ENCODE assay signal across 20 cellular contexts in the genomic region with DNA sequence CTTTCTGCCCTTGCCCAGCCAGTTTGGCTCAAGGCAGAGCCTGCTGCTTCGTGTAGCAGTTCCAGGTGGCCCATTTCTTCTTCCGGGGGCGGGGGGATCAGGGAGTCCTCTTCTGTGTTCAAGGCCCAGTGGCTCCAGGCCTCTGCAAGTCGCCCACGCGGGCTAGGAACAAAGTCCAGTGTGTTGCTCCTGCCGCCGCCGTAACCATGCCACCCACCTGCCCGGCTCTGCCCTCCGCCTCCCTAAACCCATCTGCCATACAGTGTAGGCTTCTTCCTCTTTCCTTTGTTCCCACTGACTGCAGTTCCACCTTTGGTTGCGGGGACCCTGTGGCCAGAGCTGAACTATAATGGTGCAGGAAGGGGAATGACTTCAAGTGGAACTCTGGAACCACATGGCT. TPM values are rescaled to one million over a fixed set of nuclear protein-coding genes. Genes with fewer than 3 reads are reported as not detected.
DNase-seq lines count a peak whose midpoint lies in the region; ATAC-seq and TF ChIP-seq lines count a peak whose summit lies in the region.
"Had no signal": no experiment of that assay in that cellular context is flagged by ENCODE, and none has a peak within 500 bp of the region (broad histone marks: within the 10 kb centered on the region; RNA-seq: fewer than 3 reads in every experiment).

No MANE protein-coding gene starts in this region.

- H3K79me2 ChIP-seq in mammary epithelial cell (ENCODE audit: insufficient read depth, low read length) = peaks cover 75% of the 10 kb centered on the region

- dilution Hi-C loops in mammary epithelial cell (cut with HindIII; ENCODE audit: low sequenced_read_pairs) = no loop called here

- POLR2A ChIA-PET in WTC11 (lab: Charles Lee) = no interaction called here

- H3K9ac ChIP-seq in mammary epithelial cell (ENCODE audit: insufficient read depth, low read length) = no peak overlapping the region

- CTCF ChIA-PET in mammary epithelial cell (lab: Charles Lee; ENCODE audit: low non-redundant PET) = no interaction called here
- CTCF ChIA-PET in WTC11 (lab: Charles Lee) = interaction anchor here (1.2 to 1.7 kb wide), 3 partner anchors 31 to 51 kb away, joined by 3 to 6 read pairs (median 3); a partner anchor contains a TSS

- in situ Hi-C loops in mammary epithelial cell (cut with MboI; ENCODE audit: low sequenced_read_pairs in 2 of 2) = loop anchor here in 1 of 2 donors (5.0 kb wide), 1 partner anchor 50 kb away; a partner anchor contains a TSS

- no peak overlapping the region for H3K4me2 ChIP-seq in mammary epithelial cell (ENCODE audit: insufficient read depth, low read depth, low read length)

- H3K27me3 Mint-ChIP-seq in WTC11 (ENCODE audit: low read depth) = no peaks in the 10 kb centered on the region
- H3K27me3 Mint-ChIP-seq: activated CD4-positive, alpha-beta T cell treated with anti-CD3 and anti-CD28 coated beads, Interleukin-2, amount 10 ng/mL, durations not matched to agents 24 days and 14 days; activated CD8-positive, alpha-beta memory T cell treated with anti-CD3 and anti-CD28 coated beads, Interleukin-2, amount 10 ng/mL, durations not matched to agents 7 days and 5 days; activated naive CD8-positive, alpha-beta T cell treated with anti-CD3 and anti-CD28 coated beads, Interleukin-2, amount 10 ng/mL, durations not matched to agents 7 days and 5 days had no signal

- no peak for TF ChIP-seq CTCF in breast epithelium (IDR thresholded peaks at IDR 0.05)
- TF ChIP-seq CTCF in mammary epithelial cell (conservative IDR thresholded peaks at IDR 0.05 in 1 of 2, IDR thresholded peaks at IDR 0.05 in 1 of 2; ENCODE audit: extremely low read depth in 1 of 2, insufficient read depth in 1 of 2, low read depth in 1 of 2, low read length in 2 of 2) = no peak
- no peak for TF ChIP-seq CTCF in WTC11 (IDR thresholded peaks at IDR 0.05)
- TF ChIP-seq CTCF in mucosa of descending colon (IDR thresholded peaks at IDR 0.05) = no peak
- no peak for TF ChIP-seq CTCF in vagina (IDR thresholded peaks at IDR 0.05)

- H3K9me3 Mint-ChIP-seq in WTC11 = no peaks in the 10 kb centered on the region
- H3K9me3 Mint-ChIP-seq: activated CD4-positive, alpha-beta T cell treated with anti-CD3 and anti-CD28 coated beads, Interleukin-2, amount 10 ng/mL, durations not matched to agents 24 days and 14 days; activated naive CD8-positive, alpha-beta T cell treated with anti-CD3 and anti-CD28 coated beads, Interleukin-2, amount 10 ng/mL, durations not matched to agents 7 days and 5 days had no signal

- H3K36me3 ChIP-seq in breast epithelium (no peaks in the 10 kb centered on the region), mammary epithelial cell (ENCODE audit: insufficient read depth, low read length) (peaks cover 4% of the 10 kb centered on the region), mucosa of descending colon (ENCODE audit: low read depth) (no peaks in the 10 kb centered on the region), vagina (peaks cover 0 to 6% of the 10 kb centered on the region in 2 donors)

- TF ChIP-seq POLR2A in breast epithelium (IDR thresholded peaks at IDR 0.05) = no peak
- no peak for TF ChIP-seq POLR2A in vagina (IDR thresholded peaks at IDR 0.05)

- H3K4me1 Mint-ChIP-seq in WTC11 = peaks cover 39% of the 10 kb centered on the region
- H3K4me1 Mint-ChIP-seq: activated CD4-positive, alpha-beta T cell treated with anti-CD3 and anti-CD28 coated beads, Interleukin-2, amount 10 ng/mL, durations not matched to agents 24 days and 14 days; activated CD8-positive, alpha-beta memory T cell treated with anti-CD3 and anti-CD28 coated beads, Interleukin-2, amount 10 ng/mL, durations not matched to agents 7 days and 5 days; activated naive CD8-positive, alpha-beta T cell treated with anti-CD3 and anti-CD28 coated beads, Interleukin-2, amount 10 ng/mL, durations not matched to agents 7 days and 5 days had no signal

- no TSS peak for BruUV-seq in mammary epithelial cell (replicated peaks; lab: Mats Ljungman, UMichigan)

- H3K4me3 ChIP-seq in breast epithelium (no peak overlapping the region), mammary epithelial cell (replicated peaks in 1 of 3; ENCODE audit: insufficient read depth in 1 of 3, low read depth in 2 of 3, low read length in 3 of 3) (no peak overlapping the region), mucosa of descending colon (no peak overlapping the region), vagina (no peak overlapping the region)
- H3K4me3 ChIP-seq: body of pancreas, K562 had no signal

- peaks cover 12% of the 10 kb centered on the region for H3K36me3 Mint-ChIP-seq in WTC11
- H3K36me3 Mint-ChIP-seq: activated CD8-positive, alpha-beta memory T cell treated with anti-CD3 and anti-CD28 coated beads, Interleukin-2, amount 10 ng/mL, durations not matched to agents 7 days and 5 days; activated naive CD8-positive, alpha-beta T cell treated with anti-CD3 and anti-CD28 coated beads, Interleukin-2, amount 10 ng/mL, durations not matched to agents 7 days and 5 days had no signal

- no peak overlapping the region for H3K4me3 Mint-ChIP-seq in WTC11
- H3K4me3 Mint-ChIP-seq: activated CD4-positive, alpha-beta T cell treated with anti-CD3 and anti-CD28 coated beads, Interleukin-2, amount 10 ng/mL, durations not matched to agents 24 days and 14 days; activated CD8-positive, alpha-beta memory T cell treated with anti-CD3 and anti-CD28 coated beads, Interleukin-2, amount 10 ng/mL, durations not matched to agents 7 days and 5 days; activated naive CD8-positive, alpha-beta T cell treated with anti-CD3 and anti-CD28 coated beads, Interleukin-2, amount 10 ng/mL, durations not matched to agents 7 days and 5 days had no signal

- H3K27ac Mint-ChIP-seq in WTC11 = peak overlapping the region; percentile 68; the same call in 1 of the 2 replicates
- H3K27ac Mint-ChIP-seq: activated CD4-positive, alpha-beta T cell treated with anti-CD3 and anti-CD28 coated beads, Interleukin-2, amount 10 ng/mL, durations not matched to agents 24 days and 14 days; activated CD8-positive, alpha-beta memory T cell treated with anti-CD3 and anti-CD28 coated beads, Interleukin-2, amount 10 ng/mL, durations not matched to agents 7 days and 5 days; activated naive CD8-positive, alpha-beta T cell treated with anti-CD3 and anti-CD28 coated beads, Interleukin-2, amount 10 ng/mL, durations not matched to agents 7 days and 5 days had no signal

- WGBS in mammary epithelial cell (ENCODE audit: low coverage, missing lambda C conversion rate) = 58% methylated on average over 7 of the region's 12 CpGs

- ATAC-seq in WTC11 = no peak
- ATAC-seq in mucosa of descending colon = peak; percentile 61
- no peak for ATAC-seq in HG03378 (IDR thresholded peaks at IDR 0.05; ENCODE audit: unreplicated experiment)
- ATAC-seq in GM18907 (IDR thresholded peaks at IDR 0.05; ENCODE audit: unreplicated experiment) = no peak
- ATAC-seq: activated CD8-positive, alpha-beta memory T cell treated with anti-CD3 and anti-CD28 coated beads, Interleukin-2, amount 10 ng/mL, durations not matched to agents 7 days and 5 days; body of pancreas; K562; left ventricle myocardium superior had no signal

- H3K27me3 ChIP-seq in breast epithelium (no peaks in the 10 kb centered on the region), mammary epithelial cell (ENCODE audit: insufficient read depth, low read length) (no peaks in the 10 kb centered on the region), vagina (no peaks in the 10 kb centered on the region)
- H3K27me3 ChIP-seq: body of pancreas had no signal

- intact Hi-C loops in breast epithelium (cut with DNase I; ENCODE audit: low total_unique reads) (no loop called here), mammary epithelial cell (cut with micrococcal nuclease) (no loop called here), mucosa of descending colon (cut with DNase I, micrococcal nuclease) (no loop called here), vagina (cut with DNase I) (loop anchor here (10.0 kb wide), 1 partner anchor 52 kb away; a partner anchor contains a TSS)

- H2AFZ ChIP-seq in mammary epithelial cell (ENCODE audit: low read depth, low read length) = no peak overlapping the region

- H3K9me3 ChIP-seq in breast epithelium (no peaks in the 10 kb centered on the region), mammary epithelial cell (replicated peaks; ENCODE audit: insufficient read depth, low read length) (no peaks in the 10 kb centered on the region), mucosa of descending colon (no peaks in the 10 kb centered on the region), vagina (no peaks in the 10 kb centered on the region)
- H3K9me3 ChIP-seq: body of pancreas had no signal

- H3K4me1 ChIP-seq in breast epithelium = peaks cover 11 to 19% of the 10 kb centered on the region in 2 donors
- H3K4me1 ChIP-seq in mammary epithelial cell (ENCODE audit: insufficient read depth, low read length) = peaks cover 50% of the 10 kb centered on the region
- H3K4me1 ChIP-seq in mucosa of descending colon (ENCODE audit: low read depth) = no peaks in the 10 kb centered on the region
- peaks cover 59% of the 10 kb centered on the region for H3K4me1 ChIP-seq in vagina
- H3K4me1 ChIP-seq: body of pancreas had no signal

- H3K27ac ChIP-seq in breast epithelium = peak overlapping the region; percentile 18 to 88
- H3K27ac ChIP-seq in mammary epithelial cell (ENCODE audit: insufficient read depth, low read depth, low read length) = no peak overlapping the region
- peak overlapping the region; percentile 85 for H3K27ac ChIP-seq in vagina
- H3K27ac ChIP-seq: body of pancreas, C4-2B had no signal

- DNase-seq in breast epithelium (ENCODE audit: low spot score in 2 of 2) (peak in 1 of 2 donors; percentile 73), mammary epithelial cell (no peak), WTC11 (ENCODE audit: low spot score) (no peak), mucosa of descending colon (peak in 1 of 3 donors; percentile 56), vagina (ENCODE audit: extremely low spot score in 2 of 2) (no peak), NCI-H2029 (lab: John Stamatoyannopoulos, UW) (no peak)
- DNase-seq: activated CD4-positive, alpha-beta T cell treated with anti-CD3 and anti-CD28 coated beads, Interleukin-2, amount 10 ng/mL, durations not matched to agents 24 days and 14 days; activated CD8-positive, alpha-beta memory T cell treated with anti-CD3 and anti-CD28 coated beads, Interleukin-2, amount 10 ng/mL, durations not matched to agents 7 days and 5 days; activated naive CD8-positive, alpha-beta T cell treated with anti-CD3 and anti-CD28 coated beads, Interleukin-2, amount 10 ng/mL, durations not matched to agents 7 days and 5 days; cortex of kidney; DMS153; left ventricle myocardium superior; NCI-H2081 treated with DMSO at 0.1 percent for 48 hours; NCI-H510A; nucleus accumbens had no signal

- H4K20me1 ChIP-seq in mammary epithelial cell (ENCODE audit: insufficient read depth, low read length) = no peaks in the 10 kb centered on the region

RNA-seq across cellular contexts. Expression of a gene that starts 43.9 kb away (rescaled TPM):
- total RNA-seq in breast epithelium (10 to 100 TPM; 18.1 to 32.1 (median 28.5) TPM), mammary epithelial cell (10 to 100 TPM; 35.7 to 41.2 TPM), WTC11 (2021) (43.9 to 46.2 TPM (median 45.3 TPM) in 3 replicates), mucosa of descending colon (10 to 100 TPM; 19.5 to 87.1 (median 26.3) TPM), vagina (28.2 TPM)
- 33.0 TPM for polyA plus RNA-seq in mammary epithelial cell
- polyA minus RNA-seq in mammary epithelial cell = 41.3 TPM

RNA-seq across cellular contexts. Expression of a gene that starts 51.1 kb away (rescaled TPM):
- 10 to 100 TPM in 2 of 3 donors, 1 to 10 TPM in 1; 7.0 to 57.1 (median 52.1) TPM for total RNA-seq in breast epithelium
- 100 to 1,000 TPM; 141 to 277 TPM for total RNA-seq in mammary epithelial cell
- 124 TPM for polyA plus RNA-seq in mammary epithelial cell
- polyA minus RNA-seq in mammary epithelial cell = 118 TPM
- 151 to 165 TPM (median 160 TPM) in 3 replicates for total RNA-seq in WTC11 (2021)
- total RNA-seq in mucosa of descending colon = 10 to 100 TPM in 1 of 3 donors, 1 to 10 TPM in 2; 8.3 to 12.9 (median 9.4) TPM
- 62.1 TPM for total RNA-seq in vagina

RNA-seq across cellular contexts. Expression of a gene that starts 54.8 kb away (rescaled TPM):
- total RNA-seq in breast epithelium = 10 to 100 TPM; 25.1 to 47.5 (median 43.3) TPM
- 10 to 100 TPM; 25.0 to 48.2 TPM for total RNA-seq in mammary epithelial cell
- 24.9 TPM for polyA plus RNA-seq in mammary epithelial cell
- 34.5 TPM for polyA minus RNA-seq in mammary epithelial cell
- total RNA-seq in WTC11 (2021) = 15.2 to 20.5 TPM (median 19.2 TPM) in 3 replicates
- 10 to 100 TPM; 35.9 to 46.9 (median 44.3) TPM for total RNA-seq in mucosa of descending colon
- total RNA-seq in vagina = 49.1 TPM
